Comparison of ENCODE assay signal across 1 cellular context in genomic region chr16:2008009-2008526, GRCh38.
TF ChIP-seq lines count a peak whose summit lies in the region.

No MANE protein-coding gene starts in this region.

TF ChIP-seq in HEK293, 187 proteins besides CTCF, POLR2A, EP300 and RAD21 (continued from another document and continues in another):
- TF ChIP-seq PRDM2 (tag by site-specific recombination; IDR thresholded peaks at IDR 0.05; ENCODE audit: borderline replicate concordance) (no peak), ZNF423 (tag by site-specific recombination; IDR thresholded peaks at IDR 0.05) (no peak), ZNF560 (tag by site-specific recombination; IDR thresholded peaks at IDR 0.05; ENCODE audit: borderline replicate concordance) (no peak), ZSCAN4 (tag by site-specific recombination; IDR thresholded peaks at IDR 0.05) (no peak), PRDM10 (tag by site-specific recombination; IDR thresholded peaks at IDR 0.05) (no peak), ZEB2 (tag by site-specific recombination; IDR thresholded peaks at IDR 0.05) (peak; percentile 59; the same call in 1 of the 2 replicates), ZNF391 (tag by site-specific recombination; IDR thresholded peaks at IDR 0.05; ENCODE audit: borderline replicate concordance, low read depth) (0 out of 2 replicates have a peak, but pooled peaks have one; percentile 40), ELK4 (IDR thresholded peaks at IDR 0.05; ENCODE audit: borderline replicate concordance, low read depth, low read length) (no peak), PRDM4 (tag by site-specific recombination; IDR thresholded peaks at IDR 0.05) (no peak), HOXC10 (CRISPR knock-in tag; IDR thresholded peaks at IDR 0.05) (no peak), ZNF76 (tag by site-specific recombination; IDR thresholded peaks at IDR 0.05; ENCODE audit: borderline replicate concordance, low read depth) (peak; percentile 77; the same call in 1 of the 2 replicates), ZBTB26 (tag by site-specific recombination; optimal IDR thresholded peaks at IDR 0.05) (no peak), ZNF266 (tag by site-specific recombination; IDR thresholded peaks at IDR 0.05; ENCODE audit: low read depth) (no peak), KLF16 (tag by site-specific recombination; IDR thresholded peaks at IDR 0.05) (peak; percentile 52), ZNF747 (tag by site-specific recombination; IDR thresholded peaks at IDR 0.05) (no peak), ZNF202 (tag by site-specific recombination; IDR thresholded peaks at IDR 0.05; ENCODE audit: borderline replicate concordance) (no peak), ZNF302 (tag by site-specific recombination; IDR thresholded peaks at IDR 0.05; ENCODE audit: low read depth) (no peak), ZNF37A (tag by site-specific recombination; IDR thresholded peaks at IDR 0.05) (no peak), SCRT2 (tag by site-specific recombination; IDR thresholded peaks at IDR 0.05) (peak; percentile 100), KLF17 (tag by site-specific recombination; IDR thresholded peaks at IDR 0.05) (peak; percentile 66), ZNF518A (tag by site-specific recombination; conservative IDR thresholded peaks at IDR 0.05; ENCODE audit: low read depth) (no peak), EGR2 (tag by site-specific recombination; IDR thresholded peaks at IDR 0.05; ENCODE audit: low read depth) (no peak), MEIS1 (CRISPR knock-in tag; IDR thresholded peaks at IDR 0.05; ENCODE audit: borderline replicate concordance) (no peak), ZNF341 (tag by site-specific recombination; IDR thresholded peaks at IDR 0.05; ENCODE audit: low read depth) (no peak), ZNF239 (tag by site-specific recombination; IDR thresholded peaks at IDR 0.05) (no peak), ZBTB17 (tag by site-specific recombination; IDR thresholded peaks at IDR 0.05) (no peak), ZBTB48 (tag by site-specific recombination; IDR thresholded peaks at IDR 0.05) (no peak), TCF7L2 (IDR thresholded peaks at IDR 0.05; ENCODE audit: borderline replicate concordance, low read depth, low read length) (no peak), ZNF174 (tag by site-specific recombination; IDR thresholded peaks at IDR 0.05) (no peak), ZNF521 (tag by site-specific recombination; IDR thresholded peaks at IDR 0.05) (no peak), ZNF660 (tag by site-specific recombination; IDR thresholded peaks at IDR 0.05) (0 out of 2 replicates have a peak, but pooled peaks have one; percentile 60), ZBTB1 (tag by site-specific recombination; IDR thresholded peaks at IDR 0.05) (no peak), KLF8 (tag by site-specific recombination; IDR thresholded peaks at IDR 0.05) (no peak), ZNF16 (tag by site-specific recombination; IDR thresholded peaks at IDR 0.05; ENCODE audit: low read depth) (no peak)
